29 cellular contexts compared by ENCODE assay signal in the genomic region with DNA sequence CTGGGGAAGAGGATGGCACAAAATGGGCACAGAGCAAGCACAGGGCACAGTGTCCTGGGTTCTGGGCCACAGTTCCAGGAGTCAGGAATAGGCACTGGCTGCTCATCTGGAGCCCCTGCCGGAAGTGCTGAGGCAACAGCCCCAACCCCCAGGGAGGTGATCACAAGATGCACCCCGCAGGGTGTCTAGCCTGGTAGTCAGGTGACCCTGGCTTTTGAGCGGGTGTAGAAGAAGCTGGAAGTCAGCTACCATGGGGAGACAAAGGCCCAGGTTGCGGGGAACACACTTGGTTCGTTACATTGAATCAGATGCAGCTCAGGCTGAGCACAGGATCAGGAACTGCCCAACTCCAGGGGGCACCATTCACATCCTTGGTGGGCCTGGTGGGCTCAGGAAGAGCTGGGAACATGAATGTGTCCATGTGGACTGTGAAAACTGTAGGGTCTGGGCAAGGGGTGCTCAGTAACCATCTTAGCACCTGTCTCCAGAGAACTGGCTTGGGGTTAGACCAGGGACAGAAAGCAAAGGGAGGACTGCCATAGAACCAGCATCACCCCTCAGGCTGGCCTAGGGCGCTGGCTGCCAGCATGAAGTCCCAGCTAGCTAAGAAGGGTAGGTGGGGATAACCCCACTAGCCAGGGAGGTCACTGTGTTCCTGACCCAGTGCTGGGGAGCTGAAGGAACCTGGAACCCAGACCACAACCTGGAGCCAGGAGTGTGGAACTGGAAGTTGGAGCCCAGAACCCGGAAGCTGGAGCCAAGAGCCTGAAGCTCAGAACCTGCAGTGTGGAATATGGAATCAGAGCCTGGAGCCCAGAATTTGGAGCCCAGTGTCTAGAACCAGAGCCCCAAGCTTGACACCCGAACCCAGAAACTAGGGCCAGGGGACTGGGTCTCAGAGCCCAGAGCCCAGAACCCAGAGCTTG. TPM values are rescaled to one million over a fixed set of nuclear protein-coding genes. Genes with fewer than 3 reads are reported as not detected.
DNase-seq lines count a peak whose midpoint lies in the region; ATAC-seq lines count a peak whose summit lies in the region.
"Had no signal": no experiment of that assay in that cellular context is flagged by ENCODE, and none has a peak within 500 bp of the region (broad histone marks: within the 10 kb centered on the region; RNA-seq: fewer than 3 reads in every experiment).

No MANE protein-coding gene starts in this region.

- peaks cover 0 to 6% of the 10 kb centered on the region in 2 donors for H3K36me3 Mint-ChIP-seq in activated naive CD4-positive, alpha-beta T cell treated with anti-CD3 and anti-CD28 coated beads, Interleukin-2, amount 50 U/mL, for 72 hours
- H3K36me3 Mint-ChIP-seq in activated naive CD4-positive, alpha-beta T cell treated with anti-CD3 and anti-CD28 coated beads, Interleukin-2, amount 10 ng/mL, durations not matched to agents 7 days and 5 days, result peaks cover 16% of the 10 kb centered on the region
- no peaks in the 10 kb centered on the region for H3K36me3 Mint-ChIP-seq in T-helper 17 cell (ENCODE audit: low read depth)
- H3K36me3 Mint-ChIP-seq: natural killer cell treated with Interleukin-12 subunit alpha and Interleukin-12 subunit beta and Interleukin-15 and Interleukin-18, amount 100 ng/mL, for 72 hours had no signal

- ATAC-seq in activated naive CD4-positive, alpha-beta T cell treated with anti-CD3 and anti-CD28 coated beads, Interleukin-2, amount 50 U/mL, for 72 hours, result no peak
- ATAC-seq in T-helper 17 cell (no peak), left lobe of liver (peak; percentile 43), GM21723 (IDR thresholded peaks at IDR 0.05; ENCODE audit: unreplicated experiment) (no peak)

- no peaks in the 10 kb centered on the region for H3K9me3 Mint-ChIP-seq in activated naive CD4-positive, alpha-beta T cell treated with anti-CD3 and anti-CD28 coated beads, Interleukin-2, amount 50 U/mL, for 72 hours
- no peaks in the 10 kb centered on the region for H3K9me3 Mint-ChIP-seq in activated naive CD4-positive, alpha-beta T cell treated with anti-CD3 and anti-CD28 coated beads, Interleukin-2, amount 10 ng/mL, durations not matched to agents 7 days and 5 days
- H3K9me3 Mint-ChIP-seq: activated naive CD8-positive, alpha-beta T cell treated with anti-CD3 and anti-CD28 coated beads, Interleukin-2, amount 50 U/mL, for 24 hours; natural killer cell treated with Interleukin-12 subunit alpha and Interleukin-12 subunit beta and Interleukin-15 and Interleukin-18, amount 100 ng/mL, for 72 hours had no signal

- no peak overlapping the region for H3K4me3 Mint-ChIP-seq in activated naive CD4-positive, alpha-beta T cell treated with anti-CD3 and anti-CD28 coated beads, Interleukin-2, amount 10 ng/mL, durations not matched to agents 7 days and 5 days
- no peak overlapping the region for H3K4me3 Mint-ChIP-seq in T-helper 17 cell
- H3K4me3 Mint-ChIP-seq: activated naive CD8-positive, alpha-beta T cell treated with anti-CD3 and anti-CD28 coated beads, Interleukin-2, amount 50 U/mL, for 24 hours; natural killer cell treated with Interleukin-12 subunit alpha and Interleukin-12 subunit beta and Interleukin-15 and Interleukin-18, amount 100 ng/mL, for 72 hours had no signal

- intact Hi-C loops in posterior vena cava (cut with DNase I), result no loop called here

- H3K27me3 Mint-ChIP-seq in activated naive CD4-positive, alpha-beta T cell treated with anti-CD3 and anti-CD28 coated beads, Interleukin-2, amount 10 ng/mL, durations not matched to agents 7 days and 5 days, result peaks cover 13% of the 10 kb centered on the region
- no peaks in the 10 kb centered on the region for H3K27me3 Mint-ChIP-seq in T-helper 17 cell
- H3K27me3 Mint-ChIP-seq: natural killer cell treated with Interleukin-12 subunit alpha and Interleukin-12 subunit beta and Interleukin-15 and Interleukin-18, amount 100 ng/mL, for 72 hours had no signal

- CTCF ChIA-PET in activated naive CD4-positive, alpha-beta T cell treated with anti-CD3 and anti-CD28 coated beads, Interleukin-2, amount 10 ng/mL, durations not matched to agents 7 days and 5 days (lab: Charles Lee), result interaction anchor here (0.6 to 3.7 kb wide), 9 partner anchors 9 to 123 kb away, joined by 3 to 32 read pairs (median 5); no protein-coding TSS in a partner anchor

- no peaks in the 10 kb centered on the region for H3K9me3 ChIP-seq in T-helper 17 cell (ENCODE audit: control insufficient read depth, low read length, poor library complexity, severe bottlenecking)
- H3K9me3 ChIP-seq: BE2C, pancreas, Peyer's patch, right atrium auricular region, SJCRH30, tibial nerve had no signal

- H3K4me1 Mint-ChIP-seq in activated naive CD4-positive, alpha-beta T cell treated with anti-CD3 and anti-CD28 coated beads, Interleukin-2, amount 10 ng/mL, durations not matched to agents 7 days and 5 days, result peaks cover 44% of the 10 kb centered on the region
- peaks cover 38% of the 10 kb centered on the region for H3K4me1 Mint-ChIP-seq in T-helper 17 cell

- DNase-seq in activated naive CD4-positive, alpha-beta T cell treated with anti-CD3 and anti-CD28 coated beads, Interleukin-2, amount 50 U/mL, for 72 hours (ENCODE audit: low spot score in 2 of 2), result no peak
- no peak for DNase-seq in activated naive CD4-positive, alpha-beta T cell treated with anti-CD3 and anti-CD28 coated beads, Interleukin-2, amount 10 ng/mL, durations not matched to agents 7 days and 5 days
- no peak for DNase-seq in T-helper 17 cell
- peak; percentile 67 for DNase-seq in left lobe of liver (ENCODE audit: low spot score)
- DNase-seq in NCI-H446 treated with DMSO at 0.1 percent for 48 hours (lab: John Stamatoyannopoulos, UW), result no peak
- DNase-seq in globus pallidus (ENCODE audit: low spot score), result no peak
- no peak for DNase-seq in posterior vena cava (ENCODE audit: low spot score)
- DNase-seq: activated effector memory CD4-positive, alpha-beta T cell treated with Interleukin-2 at 50 U/mL for 16 hours; activated naive CD8-positive, alpha-beta T cell treated with anti-CD3 and anti-CD28 coated beads, Interleukin-2, amount 50 U/mL, for 24 hours; activated T-cell treated with anti-CD3 and anti-CD28 coated beads for 4 hours; BE2C; cerebellar nuclear complex; dorsolateral prefrontal cortex; NCI-H1048; NCI-H1694 treated with DMSO at 0.1 percent for 48 hours; NCI-H2171 treated with DMSO at 0.1 percent for 48 hours; NCI-H526 treated with DMSO at 0.1 percent for 48 hours; pancreas; Peyer's patch; SJCRH30; stimulated activated CD4-positive, alpha-beta T cell treated with anti-CD3 and anti-CD28 coated beads, Interleukin-2, amount 100 ng/mL, for 24 hours had no signal

- peak overlapping the region; percentile 65 to 68 for H3K27ac Mint-ChIP-seq in activated naive CD4-positive, alpha-beta T cell treated with anti-CD3 and anti-CD28 coated beads, Interleukin-2, amount 50 U/mL, for 72 hours
- no peak overlapping the region for H3K27ac Mint-ChIP-seq in activated naive CD4-positive, alpha-beta T cell treated with anti-CD3 and anti-CD28 coated beads, Interleukin-2, amount 10 ng/mL, durations not matched to agents 7 days and 5 days
- peak overlapping the region; percentile 70 for H3K27ac Mint-ChIP-seq in T-helper 17 cell
- H3K27ac Mint-ChIP-seq: natural killer cell treated with Interleukin-12 subunit alpha and Interleukin-12 subunit beta and Interleukin-15 and Interleukin-18, amount 100 ng/mL, for 72 hours had no signal

RNA-seq across cellular contexts. Expression of a gene that starts 6.1 kb away (rescaled TPM):
- under 1 TPM; 0.07 to 0.19 TPM for total RNA-seq in activated naive CD4-positive, alpha-beta T cell treated with anti-CD3 and anti-CD28 coated beads, Interleukin-2, amount 50 U/mL, for 72 hours
- total RNA-seq in T-helper 17 cell (under 1 TPM; 0.31 to 0.40 TPM), left lobe of liver (3.0 TPM), posterior vena cava (not detected)
- total RNA-seq: A673; dorsolateral prefrontal cortex; endothelial cell of umbilical vein; glomerular endothelial cell; natural killer cell treated with Interleukin-12 subunit alpha and Interleukin-12 subunit beta and Interleukin-15 and Interleukin-18, amount 100 ng/mL, for 72 hours; pancreas; right atrium auricular region; SJCRH30; tibial nerve had no signal

RNA-seq across cellular contexts. Expression of a gene that starts 20.4 kb away (rescaled TPM):
- 10 to 100 TPM; 22.0 to 77.6 TPM for total RNA-seq in activated naive CD4-positive, alpha-beta T cell treated with anti-CD3 and anti-CD28 coated beads, Interleukin-2, amount 50 U/mL, for 72 hours
- 100 to 1,000 TPM in 1 of 2 donors, 10 to 100 TPM in 1; 76.7 to 110 TPM for total RNA-seq in T-helper 17 cell
- 34.6 TPM for total RNA-seq in left lobe of liver
- total RNA-seq in posterior vena cava, result 10 to 100 TPM; 11.3 to 13.4 TPM

RNA-seq across cellular contexts. Expression of a gene that starts 22.3 kb away (rescaled TPM):
- total RNA-seq in activated naive CD4-positive, alpha-beta T cell treated with anti-CD3 and anti-CD28 coated beads, Interleukin-2, amount 50 U/mL, for 72 hours, result not detected
- total RNA-seq in T-helper 17 cell, result not detected
- total RNA-seq in left lobe of liver, result not detected
- not detected for total RNA-seq in posterior vena cava
- total RNA-seq: A673; dorsolateral prefrontal cortex; endothelial cell of umbilical vein; glomerular endothelial cell; lower leg skin; natural killer cell treated with Interleukin-12 subunit alpha and Interleukin-12 subunit beta and Interleukin-15 and Interleukin-18, amount 100 ng/mL, for 72 hours; pancreas; Peyer's patch; right atrium auricular region; SJCRH30; tibial nerve had no signal

RNA-seq across cellular contexts. Expression of a gene that starts 26.6 kb away (rescaled TPM):
- total RNA-seq in activated naive CD4-positive, alpha-beta T cell treated with anti-CD3 and anti-CD28 coated beads, Interleukin-2, amount 50 U/mL, for 72 hours, result 100 to 1,000 TPM in 1 of 2 donors, 10 to 100 TPM in 1; 96.7 to 108 TPM
- 10 to 100 TPM; 75.5 to 89.8 TPM for total RNA-seq in T-helper 17 cell
- total RNA-seq in left lobe of liver, result 162 TPM
- 10 to 100 TPM; 72.4 to 95.7 TPM for total RNA-seq in posterior vena cava

RNA-seq across cellular contexts. Expression of a gene that starts 31.2 kb away (rescaled TPM):
- 1 to 10 TPM; 2.2 to 9.8 TPM for total RNA-seq in activated naive CD4-positive, alpha-beta T cell treated with anti-CD3 and anti-CD28 coated beads, Interleukin-2, amount 50 U/mL, for 72 hours
- total RNA-seq in T-helper 17 cell (1 to 10 TPM in 1 of 2 donors, under 1 TPM in 1; 0.62 to 1.1 TPM), left lobe of liver (292 TPM), posterior vena cava (under 1 TPM; 0.38 to 0.93 TPM)
- total RNA-seq: A673 had no signal
